Comparison of ENCODE assay signal across 1 cellular context in genomic region chr5:80955082-80955481, GRCh38.
TF ChIP-seq lines count a peak whose summit lies in the region.

No MANE protein-coding gene starts in this region.

TF ChIP-seq in IMR-90, 13 proteins besides CTCF, POLR2A, EP300 and RAD21 (continued from another document):
- no peak for TF ChIP-seq ELK1 (IDR thresholded peaks at IDR 0.05; ENCODE audit: borderline replicate concordance, low read depth, low read length)
- no peak for TF ChIP-seq MAFK (IDR thresholded peaks at IDR 0.05; ENCODE audit: low read depth, low read length)
- TF ChIP-seq USF2 (IDR thresholded peaks at IDR 0.05; ENCODE audit: low read depth, low read length), result no peak
- TF ChIP-seq RCOR1 (IDR thresholded peaks at IDR 0.05; ENCODE audit: insufficient replicate concordance, low read length), result no peak
- TF ChIP-seq MXI1 (IDR thresholded peaks at IDR 0.05; ENCODE audit: borderline replicate concordance, low read depth, low read length), result no peak
